Comparison of ENCODE assay signal across 18 cellular contexts in genomic region chr16:8853611-8854010, GRCh38. TPM values are rescaled to one million over a fixed set of nuclear protein-coding genes. Genes with fewer than 3 reads are reported as not detected.
A peak's percentile ranks its signal among the peaks of the same experiment; 100 is the strongest.
DNase-seq lines count a peak whose midpoint lies in the region; ATAC-seq and TF ChIP-seq lines count a peak whose summit lies in the region.
"Had no signal": no experiment of that assay in that cellular context is flagged by ENCODE, and none has a peak within 500 bp of the region (broad histone marks: within the 10 kb centered on the region; RNA-seq: fewer than 3 reads in every experiment).

No MANE protein-coding gene starts in this region.

- H3K9ac ChIP-seq in colonic mucosa (ENCODE audit: low read depth in 2 of 2, low read length in 2 of 2) = no peak overlapping the region

- POLR2A ChIA-PET in RWPE1 (lab: Yijun Ruan, JAX; ENCODE audit: low non-redundant PET) = no interaction called here

- H3K9me3 Mint-ChIP-seq in activated T-cell treated with anti-CD3 and anti-CD28 coated beads, Interleukin-2, amount 50 U/mL, for 72 hours = no peaks in the 10 kb centered on the region

- peaks cover 49% of the 10 kb centered on the region for H3K4me1 Mint-ChIP-seq in activated T-cell treated with anti-CD3 and anti-CD28 coated beads, Interleukin-2, amount 50 U/mL, for 72 hours (ENCODE audit: low read depth)

- H3K9me3 ChIP-seq in colonic mucosa = no peaks in the 10 kb centered on the region
- H3K9me3 ChIP-seq: neutrophil had no signal

- no peak for DNase-seq in activated T-cell treated with anti-CD3 and anti-CD28 coated beads, Interleukin-2, amount 50 U/mL, for 72 hours
- DNase-seq in activated T-cell treated with anti-CD3 and anti-CD28 coated beads for 4 hours (no peak), RWPE1 (ENCODE audit: low spot score) (no peak), colonic mucosa (peak; percentile 12), posterior vena cava (ENCODE audit: low spot score) (peak; percentile 55), C1 segment of cervical spinal cord (lab: John Stamatoyannopoulos, UW) (no peak), NCI-H1694 (lab: John Stamatoyannopoulos, UW) (no peak)
- DNase-seq: GF-D8; NCI-H1105; stimulated activated naive CD8-positive, alpha-beta T cell treated with anti-CD3 and anti-CD28 coated beads, Interleukin-15, Interleukin-2, amounts not matched to agents 100 U/mL and 50 U/mL, for 24 hours had no signal

- H3K4me3 ChIP-seq in colonic mucosa = no peak overlapping the region
- H3K4me3 ChIP-seq: skin epidermis had no signal

- intact Hi-C loops in colonic mucosa (cut with DNase I) = loop anchor here (10.0 kb wide), 1 partner anchor 49 kb away; no protein-coding TSS in a partner anchor
- intact Hi-C loops in posterior vena cava (cut with DNase I) = no loop called here

- no peaks in the 10 kb centered on the region for H3K4me1 ChIP-seq in colonic mucosa

- peak overlapping the region; percentile 96 for H3K27ac ChIP-seq in RWPE1
- H3K27ac ChIP-seq in colonic mucosa = no peak overlapping the region
- H3K27ac ChIP-seq: neutrophil had no signal

- TF ChIP-seq CTCF in RWPE1 (conservative IDR thresholded peaks at IDR 0.05; ENCODE audit: low read depth) (no peak), colonic mucosa (IDR thresholded peaks at IDR 0.05) (no peak)

- H3K27me3 Mint-ChIP-seq in activated T-cell treated with anti-CD3 and anti-CD28 coated beads, Interleukin-2, amount 50 U/mL, for 72 hours (ENCODE audit: low read depth) = no peaks in the 10 kb centered on the region

- peaks cover 5% of the 10 kb centered on the region for H3K36me3 ChIP-seq in colonic mucosa

- CTCF ChIA-PET in RWPE1 (lab: Yijun Ruan, JAX) = interaction anchor here (0.7 to 1.7 kb wide), 2 partner anchors 8 to 27 kb away, joined by 3 to 7 read pairs; no protein-coding TSS in a partner anchor

- H3K27ac Mint-ChIP-seq in activated T-cell treated with anti-CD3 and anti-CD28 coated beads, Interleukin-2, amount 50 U/mL, for 72 hours = peak overlapping the region; percentile 64

- H3K4me3 Mint-ChIP-seq in activated T-cell treated with anti-CD3 and anti-CD28 coated beads, Interleukin-2, amount 50 U/mL, for 72 hours = no peak overlapping the region

- no peaks in the 10 kb centered on the region for H3K27me3 ChIP-seq in colonic mucosa
- H3K27me3 ChIP-seq: neutrophil had no signal

- H3K36me3 Mint-ChIP-seq in activated T-cell treated with anti-CD3 and anti-CD28 coated beads, Interleukin-2, amount 50 U/mL, for 72 hours (ENCODE audit: insufficient read depth in 2 of 2) = peaks cover 7 to 21% of the 10 kb centered on the region in 2 donors

- ATAC-seq in activated T-cell treated with anti-CD3 and anti-CD28 coated beads, Interleukin-2, amount 50 U/mL, for 72 hours (replicated peaks in 1 of 2) = no peak
- ATAC-seq in GM21737 (IDR thresholded peaks at IDR 0.05; ENCODE audit: unreplicated experiment) = no peak
- ATAC-seq: stimulated activated naive CD8-positive, alpha-beta T cell treated with anti-CD3 and anti-CD28 coated beads, Interleukin-15, Interleukin-2, amounts not matched to agents 100 U/mL and 50 U/mL, for 24 hours had no signal

RNA-seq across cellular contexts. Expression of gene CARHSP1, which starts 15.2 kb away (rescaled TPM):
- total RNA-seq in activated T-cell treated with anti-CD3 and anti-CD28 coated beads, Interleukin-2, amount 50 U/mL, for 72 hours = 10 to 100 TPM; 71.4 to 73.1 TPM
- total RNA-seq in colonic mucosa = 10 to 100 TPM; 75.7 to 77.9 TPM
- total RNA-seq in posterior vena cava = 10 to 100 TPM; 39.8 to 44.0 TPM

RNA-seq across cellular contexts. Expression of gene LITAFD, which starts 28.5 kb away (rescaled TPM):
- not detected for total RNA-seq in activated T-cell treated with anti-CD3 and anti-CD28 coated beads, Interleukin-2, amount 50 U/mL, for 72 hours
- total RNA-seq in colonic mucosa (not detected), posterior vena cava (not detected)
- total RNA-seq: astrocyte, dermis microvascular lymphatic vessel endothelial cell, fibroblast of lung, H4, lung microvascular endothelial cell had no signal

RNA-seq across cellular contexts. Expression of gene PMM2, which starts 56.0 kb away (rescaled TPM):
- total RNA-seq in activated T-cell treated with anti-CD3 and anti-CD28 coated beads, Interleukin-2, amount 50 U/mL, for 72 hours = 10 to 100 TPM; 32.8 to 33.7 TPM
- total RNA-seq in colonic mucosa = 10 to 100 TPM; 60.7 to 88.1 TPM
- total RNA-seq in posterior vena cava = 10 to 100 TPM; 26.1 to 30.6 TPM

RNA-seq across cellular contexts. Expression of gene TMEM186, which starts 56.2 kb away (rescaled TPM):
- total RNA-seq in activated T-cell treated with anti-CD3 and anti-CD28 coated beads, Interleukin-2, amount 50 U/mL, for 72 hours = 10 to 100 TPM; 15.0 to 20.6 TPM
- 10 to 100 TPM; 11.9 to 20.3 TPM for total RNA-seq in colonic mucosa
- total RNA-seq in posterior vena cava = 1 to 10 TPM; 5.4 to 6.4 TPM

Comparison
In these comparisons a context has a peak if more than half of its experiments do, and no peak if none do; other contexts are left out.
1. DNase-seq: peak in colonic mucosa (single experiment) and posterior vena cava (single experiment); none in activated T-cell treated with anti-CD3 and anti-CD28 coated beads, Interleukin-2, amount 50 U/mL, for 72 hours (0 of 2), activated T-cell treated with anti-CD3 and anti-CD28 coated beads for 4 hours (single experiment), RWPE1 (single experiment), C1 segment of cervical spinal cord (0 of 14) and NCI-H1694 (single experiment).